In genomic region chr6:71393471-71393870, GRCh38 we compare ENCODE assay signal across 12 cellular contexts.
DNase-seq lines count a peak whose midpoint lies in the region; ATAC-seq and TF ChIP-seq lines count a peak whose summit lies in the region.
"Had no signal": no experiment of that assay in that cellular context is flagged by ENCODE, and none has a peak within 500 bp of the region (broad histone marks: within the 10 kb centered on the region; RNA-seq: fewer than 3 reads in every experiment).

No MANE protein-coding gene starts in this region.

- TF ChIP-seq CTCF in osteocyte (IDR thresholded peaks at IDR 0.05) = no peak

- H3K9me3 Mint-ChIP-seq in osteocyte (ENCODE audit: unreplicated experiment) = no peaks in the 10 kb centered on the region
- H3K9me3 Mint-ChIP-seq: activated T-helper 1 cell treated with anti-CD3 and anti-CD28 coated beads, Interleukin-12 subunit alpha, Interleukin-12 subunit beta, Interleukin-2, Interleukin-4 antibody, amounts not matched to agents 30 ng/mL and 10 ng/mL and 1 ng/mL, durations not matched to agents 14 hours and 24 hours and 36 hours; CD4-positive, alpha-beta memory T cell had no signal

- H3K4me3 Mint-ChIP-seq in osteocyte (ENCODE audit: unreplicated experiment) = peak overlapping the region; percentile 2
- H3K4me3 Mint-ChIP-seq: activated T-helper 1 cell treated with anti-CD3 and anti-CD28 coated beads, Interleukin-12 subunit alpha, Interleukin-12 subunit beta, Interleukin-2, Interleukin-4 antibody, amounts not matched to agents 30 ng/mL and 10 ng/mL and 1 ng/mL, durations not matched to agents 14 hours and 24 hours and 36 hours; CD4-positive, alpha-beta memory T cell had no signal

- H3K27me3 Mint-ChIP-seq in osteocyte (ENCODE audit: unreplicated experiment) = no peaks in the 10 kb centered on the region

- peak; percentile 14 for DNase-seq in AG20443 (ENCODE audit: low spot score)
- peak; percentile 91 for DNase-seq in NCI-H748 treated with DMSO at 0.1 percent for 48 hours (lab: John Stamatoyannopoulos, UW)
- no peak for DNase-seq in osteocyte (ENCODE audit: extremely low spot score, unreplicated experiment)
- no peak for DNase-seq in COLO668 (lab: John Stamatoyannopoulos, UW; ENCODE audit: unreplicated experiment)
- no peak for DNase-seq in dedifferentiated amniotic fluid mesenchymal stem cell (ENCODE audit: extremely low spot score)
- no peak for DNase-seq in inferior parietal cortex (ENCODE audit: extremely low spot score)
- DNase-seq in NCI-H526 treated with DMSO at 0.1 percent for 48 hours (lab: John Stamatoyannopoulos, UW) = no peak
- DNase-seq: CD4-positive, alpha-beta memory T cell; cortex of kidney; NCI-H524 treated with DMSO at 0.1 percent for 48 hours had no signal

- H3K36me3 Mint-ChIP-seq in osteocyte (ENCODE audit: unreplicated experiment) = peaks cover 12% of the 10 kb centered on the region
- H3K36me3 Mint-ChIP-seq: CD4-positive, alpha-beta memory T cell had no signal

- peaks cover 60% of the 10 kb centered on the region for H3K4me1 Mint-ChIP-seq in osteocyte (ENCODE audit: unreplicated experiment)
- H3K4me1 Mint-ChIP-seq: CD4-positive, alpha-beta memory T cell had no signal

- peak overlapping the region; percentile 90 for H3K27ac Mint-ChIP-seq in osteocyte (ENCODE audit: unreplicated experiment)
- H3K27ac Mint-ChIP-seq: activated T-helper 1 cell treated with anti-CD3 and anti-CD28 coated beads, Interleukin-12 subunit alpha, Interleukin-12 subunit beta, Interleukin-2, Interleukin-4 antibody, amounts not matched to agents 30 ng/mL and 10 ng/mL and 1 ng/mL, durations not matched to agents 14 hours and 24 hours and 36 hours; CD4-positive, alpha-beta memory T cell had no signal

- peak; percentile 36 for ATAC-seq in esophagus mucosa

Comparison
In these comparisons a context has a peak if more than half of its experiments do, and no peak if none do; other contexts are left out.
1. DNase-seq: peak in AG20443 (single experiment) and NCI-H748 treated with DMSO at 0.1 percent for 48 hours (single experiment); none in osteocyte (single experiment), COLO668 (single experiment), dedifferentiated amniotic fluid mesenchymal stem cell (single experiment), inferior parietal cortex (single experiment) and NCI-H526 treated with DMSO at 0.1 percent for 48 hours (single experiment).